ENCODE assay signal across 1 cellular context in genomic region chr3:196994056-196994455, GRCh38.
TF ChIP-seq lines count a peak whose summit lies in the region.

No MANE protein-coding gene starts in this region.

TF ChIP-seq in HepG2, 621 proteins besides CTCF, POLR2A, EP300 and RAD21:
- TF ChIP-seq ZFP37 (CRISPR knock-in tag; IDR thresholded peaks at IDR 0.05; ENCODE audit: borderline replicate concordance) = no peak
